Comparison of ENCODE assay signal across 8 cellular contexts in genomic region chr5:181173027-181173419, GRCh38. TPM values are rescaled to one million over a fixed set of nuclear protein-coding genes. Genes with fewer than 3 reads are reported as not detected.
DNase-seq lines count a peak whose midpoint lies in the region; ATAC-seq, FAIRE-seq and TF ChIP-seq lines count a peak whose summit lies in the region.
"Had no signal": no experiment of that assay in that cellular context is flagged by ENCODE, and none has a peak within 500 bp of the region (broad histone marks: within the 10 kb centered on the region; RNA-seq: fewer than 3 reads in every experiment).

No MANE protein-coding gene starts in this region.

- no peak for TF ChIP-seq EP300 in suprapubic skin (IDR thresholded peaks at IDR 0.05)

- WGBS in suprapubic skin: 9% methylated on average over 11 of the region's 11 CpGs

- H3K79me2 ChIP-seq in osteoblast (ENCODE audit: insufficient read depth, low read length): no peaks in the 10 kb centered on the region

- no peaks in the 10 kb centered on the region for H4K20me1 ChIP-seq in osteoblast (ENCODE audit: insufficient read depth, low read length)

- H3K27me3 ChIP-seq in osteoblast (ENCODE audit: insufficient read depth, low read length) (no peaks in the 10 kb centered on the region), suprapubic skin (peaks cover 89% of the 10 kb centered on the region)

- no peaks in the 10 kb centered on the region for H3K36me3 ChIP-seq in osteoblast (ENCODE audit: insufficient read depth, low read length)
- no peaks in the 10 kb centered on the region for H3K36me3 ChIP-seq in suprapubic skin

- no peaks in the 10 kb centered on the region for H3K9me3 ChIP-seq in osteoblast (ENCODE audit: low read depth, low read length)
- H3K9me3 ChIP-seq in suprapubic skin: no peaks in the 10 kb centered on the region

- H2AFZ ChIP-seq in osteoblast (ENCODE audit: low read length): no peak overlapping the region

- peak overlapping the region; percentile 58 for H3K4me2 ChIP-seq in osteoblast (ENCODE audit: insufficient read depth, low read length)

- intact Hi-C loops in sciatic nerve (cut with DNase I): no loop called here

- DNase-seq in GM19239 (ENCODE audit: insufficient read length, low spot score): no peak
- DNase-seq in activated gamma-delta T cell treated with anti-CD3 and anti-CD28 coated beads, Interleukin-2, amount 50 U/mL, for 16 hours (ENCODE audit: low read depth): peak; percentile 68
- DNase-seq in osteoblast (ENCODE audit: insufficient read length, low spot score, missing footprints): no peak
- no peak for DNase-seq in suprapubic skin (ENCODE audit: low spot score in 2 of 2)
- no peak for DNase-seq in sciatic nerve (ENCODE audit: low spot score)

- TF ChIP-seq POLR2A in suprapubic skin (IDR thresholded peaks at IDR 0.05): no peak

- H3K27ac ChIP-seq in osteoblast (ENCODE audit: low read depth, low read length) (no peak overlapping the region), suprapubic skin (no peak overlapping the region)

- peak; percentile 11 for FAIRE-seq in GM19239 (lab: Jason Lieb, UNC)

- H3K4me1 ChIP-seq in osteoblast (ENCODE audit: insufficient read depth, low read length) (peaks cover 17% of the 10 kb centered on the region), suprapubic skin (peaks cover 13% of the 10 kb centered on the region)

- TF ChIP-seq CTCF in osteoblast (IDR thresholded peaks at IDR 0.05; ENCODE audit: extremely low read depth, low read depth, low read length): no peak
- no peak for TF ChIP-seq CTCF in suprapubic skin (IDR thresholded peaks at IDR 0.05)

- ATAC-seq in HG03432 (IDR thresholded peaks at IDR 0.05; ENCODE audit: unreplicated experiment): peak; percentile 29
- ATAC-seq in GM19397 (IDR thresholded peaks at IDR 0.05; ENCODE audit: unreplicated experiment): no peak
- ATAC-seq in sciatic nerve: no peak

- H3K4me3 ChIP-seq in osteoblast (ENCODE audit: insufficient read depth, low read length) (peak overlapping the region; percentile 31), suprapubic skin (no peak overlapping the region)

RNA-seq across cellular contexts. Expression of gene OR2V2, which starts 25.6 kb away (rescaled TPM):
- total RNA-seq in osteoblast: not detected in 2 replicates
- total RNA-seq in suprapubic skin: not detected
- not detected for total RNA-seq in sciatic nerve
- total RNA-seq: renal cortical epithelial cell had no signal

RNA-seq across cellular contexts. Expression of gene TRIM7, which starts 32.0 kb away (rescaled TPM):
- total RNA-seq in osteoblast (0.29 and 0.72 TPM in 2 replicates), suprapubic skin (10 to 100 TPM; 52.0 to 79.0 (median 69.4) TPM), sciatic nerve (3.2 TPM)

RNA-seq across cellular contexts. Expression of gene OR2V1, which starts 42.1 kb away (rescaled TPM):
- total RNA-seq in osteoblast (not detected in 2 replicates), suprapubic skin (not detected), sciatic nerve (not detected)
- total RNA-seq: renal cortical epithelial cell had no signal

RNA-seq across cellular contexts. Expression of gene TRIM41, which starts 50.1 kb away (rescaled TPM):
- 12.4 and 15.9 TPM in 2 replicates for total RNA-seq in osteoblast
- total RNA-seq in suprapubic skin: 10 to 100 TPM; 13.3 to 23.3 (median 16.2) TPM
- total RNA-seq in sciatic nerve: 24.6 TPM

Comparison
In these comparisons a context has a peak if more than half of its experiments do, and no peak if none do; other contexts are left out.
1. RNA of gene TRIM7, which starts 32.0 kb away (total RNA-seq): 52.0 to 79.0 TPM in suprapubic skin; 3.2 TPM in sciatic nerve (single experiment) and 0.29 to 0.72 TPM in osteoblast; every median in the first group is over 10 times any median in the second.